Comparison of ENCODE assay signal across 20 cellular contexts in genomic region chr4:108303488-108304177, GRCh38.
DNase-seq lines count a peak whose midpoint lies in the region; ATAC-seq and TF ChIP-seq lines count a peak whose summit lies in the region.
"Had no signal": no experiment of that assay in that cellular context is flagged by ENCODE, and none has a peak within 500 bp of the region (broad histone marks: within the 10 kb centered on the region; RNA-seq: fewer than 3 reads in every experiment).

No MANE protein-coding gene starts in this region.

- H3K36me3 ChIP-seq in IMR-90 (ENCODE audit: control insufficient read depth, insufficient read depth, low read length) (no peaks in the 10 kb centered on the region), kidney epithelial cell (ENCODE audit: control insufficient read depth, insufficient read depth, low read length) (no peaks in the 10 kb centered on the region)
- H3K36me3 ChIP-seq: cardiac muscle cell, gastroesophageal sphincter, upper lobe of right lung had no signal

- POLR2A ChIA-PET in IMR-90 (lab: Charles Lee; ENCODE audit: unreplicated experiment): no interaction called here

- H3K79me1 ChIP-seq in IMR-90 (ENCODE audit: low read depth in 1 of 2, low read length in 2 of 2): no peaks in the 10 kb centered on the region

- no peak for TF ChIP-seq CTCF in IMR-90 (conservative IDR thresholded peaks at IDR 0.05; ENCODE audit: low read depth, low read length)
- no peak for TF ChIP-seq CTCF in kidney epithelial cell (IDR thresholded peaks at IDR 0.05; ENCODE audit: insufficient read depth, low read length, poor library complexity, severe bottlenecking)

- H3K27me3 ChIP-seq in IMR-90 (ENCODE audit: control insufficient read depth, insufficient read depth, low read length) (no peaks in the 10 kb centered on the region; the same call in 1 of the 2 replicates), kidney epithelial cell (ENCODE audit: control insufficient read depth, insufficient read depth, low read length) (no peaks in the 10 kb centered on the region)
- H3K27me3 ChIP-seq: cardiac muscle cell, gastroesophageal sphincter, upper lobe of right lung had no signal

- no peak overlapping the region for H2AK5ac ChIP-seq in IMR-90 (ENCODE audit: low read depth, low read length)

- H2AK9ac ChIP-seq in IMR-90 (replicated peaks; ENCODE audit: low read depth, low read length, poor library complexity): no peak overlapping the region

- ATAC-seq in IMR-90 (ENCODE audit: low read depth): no peak; the same call in 1 of the 2 replicates
- ATAC-seq: gastroesophageal sphincter; stimulated activated naive B cell treated with anti-CD40 and anti-IgM and Interleukin-4, amounts not matched to agents 10 μg/mL and 1 μg/mL and 100 μg/mL, for 72 hours; upper lobe of right lung had no signal

- no peak overlapping the region for H3K18ac ChIP-seq in IMR-90 (ENCODE audit: low read depth, low read length)

- no peak overlapping the region for H2BK20ac ChIP-seq in IMR-90 (ENCODE audit: low read depth, low read length)

- no peak overlapping the region for H3K4me3 ChIP-seq in IMR-90 (ENCODE audit: insufficient read depth, low read depth, low read length)
- H3K4me3 ChIP-seq in kidney epithelial cell (ENCODE audit: low read depth, low read length): no peak overlapping the region
- H3K4me3 ChIP-seq: cardiac muscle cell, gastroesophageal sphincter, upper lobe of right lung had no signal

- H3K4ac ChIP-seq in IMR-90 (ENCODE audit: low read depth, low read length): no peak overlapping the region

- dilution Hi-C loops in IMR-90 (cut with HindIII; ENCODE audit: low sequenced_read_pairs, unreplicated experiment): no loop called here

- H3K56ac ChIP-seq in IMR-90 (ENCODE audit: extremely low read depth, insufficient read depth, low read length): no peak overlapping the region

- H3K4me2 ChIP-seq in IMR-90 (ENCODE audit: low read depth, low read length): no peak overlapping the region

- H3K9me1 ChIP-seq in IMR-90 (ENCODE audit: insufficient read depth, low read length): no peaks in the 10 kb centered on the region

- no peaks in the 10 kb centered on the region for H4K20me1 ChIP-seq in IMR-90 (ENCODE audit: insufficient read depth, low read length)

- CTCF ChIA-PET in IMR-90 (lab: Yijun Ruan, JAX): interaction anchor here (0.9 kb wide), 1 partner anchor 65 kb away, joined by 3 read pairs; no protein-coding TSS in a partner anchor

- in situ Hi-C loops in IMR-90 (cut with MboI; ENCODE audit: low sequenced_read_pairs): no loop called here

- H3K9ac ChIP-seq in IMR-90 (ENCODE audit: low read depth, low read length): no peak overlapping the region

- no peak overlapping the region for H3K14ac ChIP-seq in IMR-90 (replicated peaks; ENCODE audit: low read depth, low read length)

- no peak overlapping the region for H4K8ac ChIP-seq in IMR-90 (ENCODE audit: low read depth in 2 of 2, low read length in 2 of 2)

- no peak overlapping the region for H2BK15ac ChIP-seq in IMR-90 (ENCODE audit: low read depth, low read length)

- intact Hi-C loops in IMR-90 (cut with micrococcal nuclease): no loop called here

- no peak for TF ChIP-seq POLR2A in IMR-90 (IDR thresholded peaks at IDR 0.05; ENCODE audit: low read depth, low read length)

- H3K4me1 ChIP-seq in IMR-90 (ENCODE audit: control insufficient read depth, insufficient read depth, low read length): no peaks in the 10 kb centered on the region
- H3K4me1 ChIP-seq: gastroesophageal sphincter, upper lobe of right lung had no signal

- no peak overlapping the region for H2BK120ac ChIP-seq in IMR-90 (ENCODE audit: low read depth, low read length)

- H4K91ac ChIP-seq in IMR-90 (ENCODE audit: insufficient read depth, low read depth, low read length): no peak overlapping the region

- peak; percentile 70 for DNase-seq in Daoy (ENCODE audit: low read depth)
- DNase-seq in IMR-90: peak; percentile 1
- peak; percentile 71 for DNase-seq in astrocyte of the hippocampus (ENCODE audit: low read depth, low spot score)
- peak; percentile 25 for DNase-seq in kidney epithelial cell (ENCODE audit: low read depth)
- no peak for DNase-seq in dermis blood vessel endothelial cell
- DNase-seq in HUDEP-2 (lab: John Stamatoyannopoulos, UW; ENCODE audit: unreplicated experiment in 76 of 76): no peak
- no peak for DNase-seq in activated T-cell treated with anti-CD3 and anti-CD28 coated beads, Interleukin-2, amount 50 U/mL, for 48 hours
- DNase-seq in kidney glomerular epithelial cell (lab: John Stamatoyannopoulos, UW): no peak
- DNase-seq: activated CD8-positive, alpha-beta memory T cell treated with anti-CD3 and anti-CD28 coated beads, Interleukin-2, amount 50 U/mL, for 4 hours; activated naive CD4-positive, alpha-beta T cell treated with anti-CD3 and anti-CD28 coated beads, Interleukin-2, amount 10 ng/mL, durations not matched to agents 7 days and 5 days; DMS 273 treated with DMSO at 0.1 percent for 48 hours; endodermal cell; NCI-H146; nucleus accumbens; OCI-M1; stimulated activated naive B cell treated with anti-CD40 and anti-IgM and Interleukin-4, amounts not matched to agents 10 μg/mL and 1 μg/mL and 100 μg/mL, for 72 hours; SW 1271; upper lobe of right lung had no signal

- BruUV-seq in IMR-90 (replicated peaks; lab: Mats Ljungman, UMichigan): no TSS peak

- no peak for TF ChIP-seq RAD21 in IMR-90 (IDR thresholded peaks at IDR 0.05; ENCODE audit: low read length)

- H3K9me3 ChIP-seq in IMR-90 (ENCODE audit: control insufficient read depth, insufficient read depth, low read length): no peaks in the 10 kb centered on the region
- H3K9me3 ChIP-seq: gastroesophageal sphincter, upper lobe of right lung had no signal

- WGBS in IMR-90 (ENCODE audit: extremely low coverage in 2 of 2, insufficient read length in 1 of 2), 2 experiments: no CpG with 5 or more reads among the region's 5 CpGs

- H4K5ac ChIP-seq in IMR-90 (ENCODE audit: low read depth, low read length): no peak overlapping the region

- no peak overlapping the region for H2AFZ ChIP-seq in IMR-90 (replicated peaks; ENCODE audit: low read length, poor library complexity)

- H3K23ac ChIP-seq in IMR-90 (ENCODE audit: low read depth, low read length): no peak overlapping the region

- no peak overlapping the region for H3K27ac ChIP-seq in IMR-90 (ENCODE audit: insufficient read depth, low read length)
- H3K27ac ChIP-seq: cardiac muscle cell, gastroesophageal sphincter, upper lobe of right lung had no signal

- H2BK5ac ChIP-seq in IMR-90 (ENCODE audit: low read depth, low read length, poor library complexity, severe bottlenecking): no peak overlapping the region

TF ChIP-seq in IMR-90, 13 proteins besides CTCF, POLR2A, EP300 and RAD21:
- TF ChIP-seq CHD1 (IDR thresholded peaks at IDR 0.05; ENCODE audit: low read depth, low read length) (no peak), MAFK (IDR thresholded peaks at IDR 0.05; ENCODE audit: low read depth, low read length) (no peak)

Comparison
In these comparisons a context has a peak if more than half of its experiments do, and no peak if none do; other contexts are left out.
1. DNase-seq: peak in Daoy (single experiment), IMR-90 (single experiment), astrocyte of the hippocampus (single experiment) and kidney epithelial cell (single experiment); none in dermis blood vessel endothelial cell (single experiment), HUDEP-2 (0 of 76), activated T-cell treated with anti-CD3 and anti-CD28 coated beads, Interleukin-2, amount 50 U/mL, for 48 hours (0 of 2) and kidney glomerular epithelial cell (single experiment).